ENCODE assay signal across 8 cellular contexts in the genomic region with DNA sequence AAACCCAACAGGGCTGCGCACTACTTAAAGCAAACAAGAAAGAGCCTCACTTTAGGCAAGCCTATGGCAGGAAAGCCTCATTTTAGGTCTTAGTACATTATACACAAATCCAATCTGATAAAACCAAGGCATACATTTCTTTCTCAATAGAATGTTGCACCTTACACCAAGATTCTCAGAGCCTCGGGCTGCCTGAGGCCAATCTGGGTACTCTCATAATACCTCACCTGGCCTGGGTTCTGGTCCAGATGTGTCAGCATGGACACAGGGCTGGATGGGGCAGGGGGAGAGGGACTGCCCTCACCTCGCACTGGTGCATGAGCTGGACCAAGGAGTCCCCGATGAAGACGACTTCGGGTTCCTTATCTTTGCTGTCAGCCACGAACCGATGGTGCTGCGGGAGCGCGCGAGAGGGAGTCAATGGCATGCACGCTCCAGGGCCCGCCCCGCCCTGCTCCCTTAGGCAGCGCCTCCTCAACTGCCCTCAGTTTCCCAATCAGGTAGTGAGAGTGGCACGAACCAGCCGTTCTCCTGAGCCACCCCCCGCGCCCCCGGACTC. TPM values are rescaled to one million over a fixed set of nuclear protein-coding genes. Genes with fewer than 3 reads are reported as not detected.
DNase-seq lines count a peak whose midpoint lies in the region; ATAC-seq, FAIRE-seq and TF ChIP-seq lines count a peak whose summit lies in the region.

A gene with protein sequence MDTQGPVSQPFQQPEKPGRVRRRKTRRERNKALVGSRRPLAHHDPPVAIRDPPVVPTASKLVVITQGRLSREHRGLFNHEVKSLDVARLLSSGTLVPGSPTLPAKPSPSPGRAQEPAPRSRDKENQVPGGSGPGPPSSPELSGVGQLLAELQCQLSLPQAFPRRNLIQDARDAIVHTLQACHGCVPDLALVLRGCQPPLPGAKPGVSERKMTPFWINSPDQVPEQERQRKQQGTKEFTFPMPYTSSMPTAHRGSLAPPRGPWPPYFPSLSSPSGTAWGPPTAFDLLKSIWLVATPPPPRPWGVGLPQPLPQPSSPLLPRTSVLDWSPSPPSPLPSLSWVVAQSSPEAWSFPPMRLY (plus strand): TSS at position 487 of the 559 bp plus-strand sequence. CDS start 7,453 bp downstream, outside the sequence.

- peaks cover 21% of the 10 kb centered on the region for H3K4me1 Mint-ChIP-seq in activated CD4-positive, alpha-beta T cell treated with anti-CD3 and anti-CD28 coated beads, Interleukin-2, amount 10 ng/mL, durations not matched to agents 24 days and 14 days

- no peaks in the 10 kb centered on the region for H3K27me3 Mint-ChIP-seq in activated CD4-positive, alpha-beta T cell treated with anti-CD3 and anti-CD28 coated beads, Interleukin-2, amount 10 ng/mL, durations not matched to agents 24 days and 14 days

- H3K4me1 ChIP-seq in MM.1S (ENCODE audit: low read length) (peaks cover 3% of the 10 kb centered on the region; the same call in 1 of the 2 replicates), breast epithelium (peaks cover 3 to 6% of the 10 kb centered on the region in 2 donors), right lobe of liver (peaks cover 0 to 9% (median 0%) of the 10 kb centered on the region in 4 donors), tibial artery (peaks cover 0 to 18% (median 15%) of the 10 kb centered on the region in 4 donors)

- ATAC-seq in right lobe of liver (peak in 3 of 4 donors; percentile 1 to 4 (median 4)), GM18907 (IDR thresholded peaks at IDR 0.05; ENCODE audit: unreplicated experiment) (no peak)

- TF ChIP-seq POLR2A in breast epithelium (IDR thresholded peaks at IDR 0.05) (no peak), right lobe of liver (IDR thresholded peaks at IDR 0.05) (no peak)

- H3K36me3 ChIP-seq in MM.1S (replicated peaks; ENCODE audit: insufficient read depth, low read length), result no peaks in the 10 kb centered on the region
- no peaks in the 10 kb centered on the region for H3K36me3 ChIP-seq in breast epithelium
- no peaks in the 10 kb centered on the region for H3K36me3 ChIP-seq in right lobe of liver
- no peaks in the 10 kb centered on the region for H3K36me3 ChIP-seq in tibial artery

- TF ChIP-seq CTCF in MM.1S (IDR thresholded peaks at IDR 0.05; ENCODE audit: low read length) (no peak), breast epithelium (IDR thresholded peaks at IDR 0.05) (no peak), right lobe of liver (IDR thresholded peaks at IDR 0.05) (no peak), tibial artery (IDR thresholded peaks at IDR 0.05) (no peak)

- H4K20me1 ChIP-seq in MM.1S (ENCODE audit: insufficient read depth, low read length), result no peaks in the 10 kb centered on the region

- H2AFZ ChIP-seq in MM.1S (ENCODE audit: low read length), result peak within 1 kb of the TSS; percentile 96

- H3F3A ChIP-seq in MM.1S (ENCODE audit: insufficient read depth, low read length), result no peaks in the 10 kb centered on the region; the same call in 1 of the 2 replicates

- no peaks in the 10 kb centered on the region for H3K9me3 ChIP-seq in MM.1S (replicated peaks; ENCODE audit: insufficient read depth, low read length)
- no peaks in the 10 kb centered on the region for H3K9me3 ChIP-seq in breast epithelium
- no peaks in the 10 kb centered on the region for H3K9me3 ChIP-seq in right lobe of liver
- no peaks in the 10 kb centered on the region for H3K9me3 ChIP-seq in tibial artery

- no peaks in the 10 kb centered on the region for H3K79me2 ChIP-seq in MM.1S (ENCODE audit: low read length)

- H3K9me2 ChIP-seq in MM.1S (replicated peaks; ENCODE audit: insufficient read depth, low read length), result no peaks in the 10 kb centered on the region

- peak within 1 kb of the TSS; percentile 60 for H3K9ac ChIP-seq in MM.1S (ENCODE audit: low read length)

- H3K36me3 Mint-ChIP-seq in activated CD4-positive, alpha-beta T cell treated with anti-CD3 and anti-CD28 coated beads, Interleukin-2, amount 10 ng/mL, durations not matched to agents 24 days and 14 days (ENCODE audit: low read depth), result peaks cover 6% of the 10 kb centered on the region

- H3K4me3 Mint-ChIP-seq in activated CD4-positive, alpha-beta T cell treated with anti-CD3 and anti-CD28 coated beads, Interleukin-2, amount 10 ng/mL, durations not matched to agents 24 days and 14 days, result peak within 1 kb of the TSS; percentile 92

- H3K4me2 ChIP-seq in MM.1S (ENCODE audit: low read depth, low read length), result peak within 1 kb of the TSS; percentile 97

- intact Hi-C loops in activated CD4-positive, alpha-beta T cell treated with anti-CD3 and anti-CD28 coated beads, Interleukin-2, amount 10 ng/mL, durations not matched to agents 24 days and 14 days (cut with micrococcal nuclease), result loop anchor here (1.0 to 5.0 kb wide), 4 partner anchors 18 to 169 kb away; a partner anchor contains a TSS
- intact Hi-C loops in breast epithelium (cut with DNase I; ENCODE audit: low total_unique reads), result no loop called here
- intact Hi-C loops in right lobe of liver (cut with DNase I), result no loop called here
- intact Hi-C loops in tibial artery (cut with DNase I; ENCODE audit: low total_unique reads), result no loop called here

- 14% methylated on average over 16 of the region's 21 CpGs for WGBS in right lobe of liver (ENCODE audit: insufficient coverage, low coverage, low lambda C conversion rate, missing lambda C conversion rate)

- FAIRE-seq in frontal cortex (lab: Jason Lieb, UNC), result no peak

- H3K4me3 ChIP-seq in MM.1S (ENCODE audit: low read length) (peak within 1 kb of the TSS; percentile 89), breast epithelium (peak within 1 kb of the TSS; percentile 38 to 76 (median 69)), right lobe of liver (peak within 1 kb of the TSS; percentile 44 to 53 (median 52)), tibial artery (peak within 1 kb of the TSS; percentile 42 to 53)

- H3K9me3 Mint-ChIP-seq in activated CD4-positive, alpha-beta T cell treated with anti-CD3 and anti-CD28 coated beads, Interleukin-2, amount 10 ng/mL, durations not matched to agents 24 days and 14 days, result no peaks in the 10 kb centered on the region

- H3K27me3 ChIP-seq in MM.1S (replicated peaks; ENCODE audit: insufficient read depth, low read length) (no peaks in the 10 kb centered on the region), breast epithelium (no peaks in the 10 kb centered on the region), right lobe of liver (no peaks in the 10 kb centered on the region), tibial artery (peaks cover 0 to 13% of the 10 kb centered on the region in 2 donors)

- H3K27ac Mint-ChIP-seq in activated CD4-positive, alpha-beta T cell treated with anti-CD3 and anti-CD28 coated beads, Interleukin-2, amount 10 ng/mL, durations not matched to agents 24 days and 14 days, result peak within 1 kb of the TSS; percentile 90

- DNase-seq in activated CD4-positive, alpha-beta T cell treated with anti-CD3 and anti-CD28 coated beads, Interleukin-2, amount 10 ng/mL, durations not matched to agents 24 days and 14 days, result peak; percentile 60
- DNase-seq in activated CD4-positive, alpha-beta T cell treated with anti-CD3 and anti-CD28 coated beads, Interleukin-2, amount 50 U/mL, for 4 hours, result no peak
- DNase-seq in MM.1S (no peak), breast epithelium (ENCODE audit: low spot score in 2 of 2) (no peak), right lobe of liver (peak in 1 of 3 donors; percentile 40), tibial artery (no peak), frontal cortex (ENCODE audit: low spot score in 2 of 2) (no peak)

- no peak within 1 kb of the TSS; the same call in 1 of the 2 replicates for H3K27ac ChIP-seq in MM.1S (ENCODE audit: low read length)
- peak within 1 kb of the TSS; percentile 54 to 73 for H3K27ac ChIP-seq in breast epithelium
- no peak within 1 kb of the TSS for H3K27ac ChIP-seq in right lobe of liver
- no peak within 1 kb of the TSS for H3K27ac ChIP-seq in tibial artery

RNA-seq across cellular contexts. Expression of the gene that starts here (rescaled TPM):
- total RNA-seq in activated CD4-positive, alpha-beta T cell treated with anti-CD3 and anti-CD28 coated beads, Interleukin-2, amount 10 ng/mL, durations not matched to agents 24 days and 14 days, result 1.3 and 1.6 TPM in 2 replicates
- total RNA-seq in breast epithelium (1 to 10 TPM in 1 of 3 donors, under 1 TPM in 2; 0.33 to 2.6 (median 0.48) TPM), right lobe of liver (under 1 TPM; 0.18 to 0.74 (median 0.21) TPM), frontal cortex (2.0 TPM)

Comparison
In these comparisons a context has a peak if more than half of its experiments do, and no peak if none do; other contexts are left out.
1. Peak in ATAC-seq and H3K4me3 ChIP-seq in right lobe of liver; RNA of the gene not detected or under 1 TPM.
2. H3K27ac ChIP-seq: peak in breast epithelium (2 of 2); none in MM.1S (single experiment), right lobe of liver (0 of 3) and tibial artery (0 of 2).
3. Peak in every context shown above with its lines, with median percentiles within 50 percentile points of each other: H3K4me3 ChIP-seq.